In genomic region chr3:18795078-18795477, GRCh38 we compare ENCODE assay signal across 19 cellular contexts.
"Had no signal": no experiment of that assay in that cellular context is flagged by ENCODE, and none has a peak within 500 bp of the region (broad histone marks: within the 10 kb centered on the region; RNA-seq: fewer than 3 reads in every experiment).

No MANE protein-coding gene starts in this region.

- H3K27me3 ChIP-seq: esophagus muscularis mucosa, gastroesophageal sphincter, heart left ventricle, hepatocyte, left lung had no signal

- H3K9me3 ChIP-seq: esophagus muscularis mucosa, gastroesophageal sphincter, heart left ventricle, left lung, lower lobe of right lung, mucosa of descending colon had no signal

- H3K36me3 Mint-ChIP-seq: immature natural killer cell, mesothelial cell of epicardium had no signal

- H3K4me3 Mint-ChIP-seq: dendritic cell treated with granulocyte-macrophage colony-stimulating factor and Interleukin-4, amounts not matched to agents 40 ng/mL and 50 ng/mL, for 4 days; effector memory CD8-positive, alpha-beta T cell; immature natural killer cell; mesothelial cell of epicardium had no signal

- H3K9me3 Mint-ChIP-seq: dendritic cell treated with granulocyte-macrophage colony-stimulating factor and Interleukin-4, amounts not matched to agents 40 ng/mL and 50 ng/mL, for 4 days; effector memory CD8-positive, alpha-beta T cell had no signal

- H3K27ac Mint-ChIP-seq: dendritic cell treated with granulocyte-macrophage colony-stimulating factor and Interleukin-4, amounts not matched to agents 40 ng/mL and 50 ng/mL, for 4 days; effector memory CD8-positive, alpha-beta T cell; immature natural killer cell; mesothelial cell of epicardium had no signal

- H3K27me3 Mint-ChIP-seq: dendritic cell treated with granulocyte-macrophage colony-stimulating factor and Interleukin-4, amounts not matched to agents 40 ng/mL and 50 ng/mL, for 4 days; effector memory CD8-positive, alpha-beta T cell had no signal

- DNase-seq: cerebellar nuclear complex; effector CD8-positive, alpha-beta T cell; effector memory CD8-positive, alpha-beta T cell; foreskin keratinocyte; heart left ventricle; hypothalamus; immature natural killer cell; left cardiac atrium; left lung; left ventricle myocardium superior; lower lobe of right lung; mesenchymal stem cell; mucosa of descending colon had no signal

- ATAC-seq: effector memory CD8-positive, alpha-beta T cell; foreskin keratinocyte; gastroesophageal sphincter; heart left ventricle; left cardiac atrium; left lung; left ventricle myocardium superior; lower lobe of right lung; mucosa of descending colon had no signal

- H3K27ac ChIP-seq: coronary artery, esophagus muscularis mucosa, foreskin keratinocyte, gastroesophageal sphincter, heart left ventricle, hepatocyte, left lung, lower lobe of right lung had no signal

- H3K4me1 Mint-ChIP-seq: immature natural killer cell, mesothelial cell of epicardium had no signal

- H3K4me3 ChIP-seq: coronary artery, esophagus muscularis mucosa, gastroesophageal sphincter, heart left ventricle, hepatocyte, left lung, lower lobe of right lung, mucosa of descending colon had no signal

- H3K4me1 ChIP-seq: esophagus muscularis mucosa, foreskin keratinocyte, gastroesophageal sphincter, heart left ventricle, left lung, lower lobe of right lung had no signal

- H3K36me3 ChIP-seq: esophagus muscularis mucosa, gastroesophageal sphincter, heart left ventricle, left lung, lower lobe of right lung had no signal
